Comparison of ENCODE assay signal across 26 cellular contexts in genomic region chr4:79148369-79148768, GRCh38.
"Had no signal": no experiment of that assay in that cellular context is flagged by ENCODE, and none has a peak within 500 bp of the region (broad histone marks: within the 10 kb centered on the region; RNA-seq: fewer than 3 reads in every experiment).

No MANE protein-coding gene starts in this region.

- H3K4me3 ChIP-seq: neural progenitor cell, ovary, psoas muscle, right lobe of liver, sigmoid colon, stomach, thoracic aorta, thyroid gland, tibial nerve, upper lobe of left lung, vagina had no signal

- H3K79me2 ChIP-seq: parathyroid adenoma had no signal

- H3K27ac ChIP-seq: neural progenitor cell, ovary, parathyroid adenoma, psoas muscle, right lobe of liver, sigmoid colon, stomach, thoracic aorta, thyroid gland, tibial nerve, upper lobe of left lung, vagina had no signal

- H3K27me3 ChIP-seq: neural progenitor cell, ovary, right lobe of liver, sigmoid colon, stomach, thyroid gland, tibial nerve, upper lobe of left lung, vagina had no signal

- H3K9ac ChIP-seq: neural progenitor cell, parathyroid adenoma had no signal

- H3K36me3 ChIP-seq: neural progenitor cell, ovary, right lobe of liver, sigmoid colon, stomach, thoracic aorta, thyroid gland, upper lobe of left lung, vagina had no signal

- H3K9me3 ChIP-seq: ovary, right lobe of liver, thyroid gland, vagina had no signal

- H2AFZ ChIP-seq: neural progenitor cell, parathyroid adenoma had no signal

- DNase-seq: natural killer cell; occipital lobe; ovary; posterior cingulate gyrus; psoas muscle; right cardiac atrium; right lobe of liver; sigmoid colon; small intestine; stimulated activated CD4-positive, alpha-beta T cell treated with anti-CD3 and anti-CD28 coated beads, Interleukin-15, amount 100 ng/mL, for 24 hours; stimulated activated CD4-positive, alpha-beta T cell treated with anti-CD3 and anti-CD28 coated beads, Interleukin-2, amount 100 ng/mL, for 24 hours; stimulated activated CD4-positive, alpha-beta T cell treated with anti-CD3 and anti-CD28 coated beads, Interleukin-2, amount 100 ng/mL, for 48 hours; stimulated activated CD4-positive, alpha-beta T cell treated with anti-CD3 and anti-CD28 coated beads, Interleukin-4, amount 100 ng/mL, for 24 hours; stimulated activated naive B cell treated with anti-CD40 and anti-IgM and Interleukin-4, amounts not matched to agents 10 μg/mL and 1 μg/mL and 100 μg/mL, for 72 hours; stimulated activated naive CD4-positive, alpha-beta T cell treated with Interleukin-2 at 50 U/mL for 16 hours; stomach; thyroid gland; trophoblast cell; upper lobe of left lung had no signal

- ATAC-seq: natural killer cell; psoas muscle; right cardiac atrium; right lobe of liver; stimulated activated effector memory CD8-positive, alpha-beta T cell treated with anti-CD3 and anti-CD28 coated beads, Interleukin-12 subunit alpha, Interleukin-12 subunit beta, amount 100 ng/mL, for 72 hours; stimulated activated naive B cell treated with anti-CD40 and anti-IgM and Interleukin-4, amounts not matched to agents 10 μg/mL and 1 μg/mL and 100 μg/mL, for 72 hours had no signal

- H3K4me1 ChIP-seq: neural progenitor cell, parathyroid adenoma, psoas muscle, right lobe of liver, sigmoid colon, stomach, thyroid gland, tibial nerve, upper lobe of left lung, vagina had no signal

- FAIRE-seq: small intestine, urothelium cell line had no signal

- H3K4me2 ChIP-seq: neural progenitor cell had no signal
